In genomic region chr22:47284360-47284759, GRCh38 we compare ENCODE assay signal across 30 cellular contexts.
"Had no signal": no experiment of that assay in that cellular context is flagged by ENCODE, and none has a peak within 500 bp of the region (broad histone marks: within the 10 kb centered on the region; RNA-seq: fewer than 3 reads in every experiment).

No MANE protein-coding gene starts in this region.

- H3K4me3 ChIP-seq: ascending aorta, cardiac muscle cell had no signal

- ATAC-seq: activated CD8-positive, alpha-beta T cell treated with anti-CD3 and anti-CD28 coated beads for 36 hours; activated T-cell treated with anti-CD3 and anti-CD28 coated beads, Interleukin-2, amount 50 U/mL, for 4 hours; activated T-cell treated with anti-CD3 and anti-CD28 coated beads, Interleukin-2, amount 50 U/mL, for 72 hours; activated T-helper 17 cell treated with anti-CD3 and anti-CD28 coated beads, Interleukin-2, amount 50 U/mL, for 72 hours had no signal

- H3K27me3 ChIP-seq: ascending aorta, cardiac muscle cell had no signal

- H3K27ac ChIP-seq: ascending aorta, cardiac muscle cell, VCaP had no signal

- H3K9me3 ChIP-seq: ascending aorta had no signal

- H3K4me1 ChIP-seq: ascending aorta had no signal

- H3K36me3 ChIP-seq: ascending aorta, cardiac muscle cell had no signal

- DNase-seq: activated B cell treated with CpG ODN at 0.5 μM for 24 hours; activated CD4-positive, alpha-beta memory T cell treated with anti-CD3 and anti-CD28 coated beads for 36 hours; activated CD4-positive, alpha-beta T cell treated with anti-CD3 and anti-CD28 coated beads for 4 hours; activated CD4-positive, alpha-beta T cell treated with anti-CD3 and anti-CD28 coated beads, Interleukin-2, amount 10 ng/mL, durations not matched to agents 24 days and 14 days; activated CD4-positive, alpha-beta T cell treated with anti-CD3 and anti-CD28 coated beads, Interleukin-2, amount 50 U/mL, for 1 hour; activated CD4-positive, alpha-beta T cell treated with anti-CD3 and anti-CD28 coated beads, Interleukin-2, amount 50 U/mL, for 4 hours; activated CD4-positive, CD25-positive, alpha-beta regulatory T cell treated with anti-CD3 and anti-CD28 coated beads, Interleukin-2, amount 50 U/mL, for 72 hours; activated CD8-positive, alpha-beta memory T cell treated with anti-CD3 and anti-CD28 coated beads, Interleukin-2, amount 50 U/mL, for 4 hours; activated CD8-positive, alpha-beta T cell treated with anti-CD3 and anti-CD28 coated beads for 36 hours; activated effector memory CD4-positive, alpha-beta T cell treated with Interleukin-2 at 50 U/mL for 16 hours; activated gamma-delta T cell; activated naive CD4-positive, alpha-beta T cell treated with anti-CD3 and anti-CD28 coated beads, Interleukin-2, amount 10 ng/mL, durations not matched to agents 7 days and 5 days; activated naive CD4-positive, alpha-beta T cell treated with Interleukin-2 at 50 U/mL for 16 hours; activated naive CD8-positive, alpha-beta T cell treated with anti-CD3 and anti-CD28 coated beads, Interleukin-2, amount 10 ng/mL, durations not matched to agents 7 days and 5 days; activated naive CD8-positive, alpha-beta T cell treated with anti-CD3 and anti-CD28 coated beads, Interleukin-2, amount 50 U/mL, for 24 hours; activated T-cell treated with anti-CD3 and anti-CD28 coated beads for 4 hours; activated T-cell treated with anti-CD3 and anti-CD28 coated beads, Interleukin-2, amount 50 U/mL, for 1 hour; activated T-cell treated with anti-CD3 and anti-CD28 coated beads, Interleukin-2, amount 50 U/mL, for 4 hours; activated T-cell treated with anti-CD3 and anti-CD28 coated beads, Interleukin-2, amount 50 U/mL, for 72 hours; amygdala; anterior cingulate cortex; caudate nucleus; cerebellar nuclear complex; T-helper 1 cell; T-helper 2 cell; T-helper 9 cell had no signal
